ENCODE assay signal across 17 cellular contexts in genomic region chr1:13728104-13728503, GRCh38. TPM values are rescaled to one million over a fixed set of nuclear protein-coding genes. Genes with fewer than 3 reads are reported as not detected.
DNase-seq lines count a peak whose midpoint lies in the region; ATAC-seq, FAIRE-seq and TF ChIP-seq lines count a peak whose summit lies in the region.
"Had no signal": no experiment of that assay in that cellular context is flagged by ENCODE, and none has a peak within 500 bp of the region (broad histone marks: within the 10 kb centered on the region; RNA-seq: fewer than 3 reads in every experiment).

No MANE protein-coding gene starts in this region.

- peaks cover 84% of the 10 kb centered on the region for H3K4me1 Mint-ChIP-seq in activated T-cell treated with anti-CD3 and anti-CD28 coated beads, Interleukin-2, amount 50 U/mL, for 72 hours (ENCODE audit: low read depth)
- peaks cover 79% of the 10 kb centered on the region for H3K4me1 Mint-ChIP-seq in activated T-cell treated with anti-CD3 and anti-CD28 coated beads, Interleukin-2, amount 50 U/mL, for 4 hours (ENCODE audit: low read depth)
- peaks cover 32 to 46% of the 10 kb centered on the region in 2 donors for H3K4me1 Mint-ChIP-seq in effector memory CD8-positive, alpha-beta T cell (ENCODE audit: low read depth in 2 of 2)
- H3K4me1 Mint-ChIP-seq in stimulated activated memory B cell treated with anti-CD40 and anti-IgM and Interleukin-4, amounts not matched to agents 10 μg/mL and 1 μg/mL and 100 μg/mL, for 72 hours: peaks cover 89% of the 10 kb centered on the region

- H3K9me2 ChIP-seq in PC-3 (replicated peaks; ENCODE audit: low read length): no peaks in the 10 kb centered on the region

- peaks cover 2 to 7% of the 10 kb centered on the region in 2 donors for H3K36me3 Mint-ChIP-seq in activated T-cell treated with anti-CD3 and anti-CD28 coated beads, Interleukin-2, amount 50 U/mL, for 72 hours (ENCODE audit: insufficient read depth in 2 of 2)
- H3K36me3 Mint-ChIP-seq in activated T-cell treated with anti-CD3 and anti-CD28 coated beads, Interleukin-2, amount 50 U/mL, for 4 hours (ENCODE audit: insufficient read depth): peaks cover 8% of the 10 kb centered on the region
- H3K36me3 Mint-ChIP-seq in effector memory CD8-positive, alpha-beta T cell (ENCODE audit: insufficient read depth): peaks cover 12% of the 10 kb centered on the region
- H3K36me3 Mint-ChIP-seq in stimulated activated memory B cell treated with anti-CD40 and anti-IgM and Interleukin-4, amounts not matched to agents 10 μg/mL and 1 μg/mL and 100 μg/mL, for 72 hours: peaks cover 25% of the 10 kb centered on the region

- H3K4me2 ChIP-seq in PC-3 (ENCODE audit: low read length): no peak overlapping the region

- H3K27me3 ChIP-seq in PC-3 (ENCODE audit: low read length): no peaks in the 10 kb centered on the region
- H3K27me3 ChIP-seq: vagina had no signal

- no peak overlapping the region for H2AFZ ChIP-seq in PC-3 (ENCODE audit: low read length)

- no peak overlapping the region for H3K9ac ChIP-seq in kidney (ENCODE audit: low read length in 2 of 2)
- H3K9ac ChIP-seq in PC-3 (ENCODE audit: low read length): no peak overlapping the region

- POLR2A ChIA-PET in PC-3 (lab: Charles Lee; ENCODE audit: unreplicated experiment): interaction anchor here (0.7 kb wide), 1 partner anchor 64 kb away, joined by 3 read pairs; no protein-coding TSS in a partner anchor

- CTCF ChIA-PET in PC-3 (lab: Charles Lee): no interaction called here

- intact Hi-C loops in kidney (cut with DNase I) (no loop called here), PC-3 (cut with micrococcal nuclease) (loop anchor here (5.0 kb wide), 1 partner anchor 261 kb away; no protein-coding TSS in a partner anchor)

- H4K20me1 ChIP-seq in PC-3 (ENCODE audit: low read length): 0 out of 2 replicates have a peak, but pooled peaks cover 4% of the 10 kb centered on the region

- H3K27ac Mint-ChIP-seq in activated T-cell treated with anti-CD3 and anti-CD28 coated beads, Interleukin-2, amount 50 U/mL, for 72 hours: peak overlapping the region; percentile 81
- peak overlapping the region; percentile 45 to 97 for H3K27ac Mint-ChIP-seq in effector memory CD8-positive, alpha-beta T cell
- peak overlapping the region; percentile 93 for H3K27ac Mint-ChIP-seq in stimulated activated memory B cell treated with anti-CD40 and anti-IgM and Interleukin-4, amounts not matched to agents 10 μg/mL and 1 μg/mL and 100 μg/mL, for 72 hours
- H3K27ac Mint-ChIP-seq: T-helper 2 cell treated with Interferon-gamma antibody and Interleukin-4, amounts not matched to agents 5 μg/mL and 100 μg/mL, for 36 hours had no signal

- no peak for FAIRE-seq in kidney (lab: Jason Lieb, UNC)
- FAIRE-seq: frontal cortex had no signal

- ATAC-seq in activated T-cell treated with anti-CD3 and anti-CD28 coated beads, Interleukin-2, amount 50 U/mL, for 72 hours (replicated peaks in 1 of 2): no peak
- ATAC-seq in activated T-cell treated with anti-CD3 and anti-CD28 coated beads, Interleukin-2, amount 50 U/mL, for 4 hours: no peak
- ATAC-seq in effector memory CD8-positive, alpha-beta T cell (replicated peaks): no peak
- no peak for ATAC-seq in stimulated activated memory B cell treated with anti-CD40 and anti-IgM and Interleukin-4, amounts not matched to agents 10 μg/mL and 1 μg/mL and 100 μg/mL, for 72 hours
- no peak for ATAC-seq in PC-3
- ATAC-seq: left ventricle myocardium superior, Right ventricle myocardium inferior had no signal

- no TSS peak for BruUV-seq in PC-3 (replicated peaks; lab: Mats Ljungman, UMichigan)

- TF ChIP-seq CTCF in kidney (IDR thresholded peaks at IDR 0.05; ENCODE audit: borderline replicate concordance, extremely low read depth, insufficient read depth): no peak
- TF ChIP-seq CTCF in PC-3 (conservative IDR thresholded peaks at IDR 0.05; ENCODE audit: low read depth, low read length): no peak

- no peak overlapping the region for H3K27ac ChIP-seq in kidney (ENCODE audit: low read depth in 2 of 2, low read length in 2 of 2)
- H3K27ac ChIP-seq in PC-3 (ENCODE audit: low read length): no peak overlapping the region
- H3K27ac ChIP-seq: vagina had no signal

- 0 out of 2 replicates have a peak, but pooled peaks cover 5% of the 10 kb centered on the region for H3K79me2 ChIP-seq in PC-3 (ENCODE audit: low read length)

- no peak for DNase-seq in activated T-cell treated with anti-CD3 and anti-CD28 coated beads, Interleukin-2, amount 50 U/mL, for 72 hours
- no peak for DNase-seq in activated T-cell treated with anti-CD3 and anti-CD28 coated beads, Interleukin-2, amount 50 U/mL, for 4 hours
- peak; percentile 50 for DNase-seq in NCI-H82 (lab: John Stamatoyannopoulos, UW)
- no peak for DNase-seq in effector memory CD8-positive, alpha-beta T cell
- DNase-seq in kidney: no peak
- no peak for DNase-seq in superior temporal gyrus (ENCODE audit: extremely low spot score)
- no peak for DNase-seq in PC-3
- DNase-seq: activated CD4-positive, alpha-beta T cell treated with anti-CD3 and anti-CD28 coated beads for 1 hour; activated T-cell treated with anti-CD3 and anti-CD28 coated beads, Interleukin-2, amount 50 U/mL, for 1 hour; Caco-2; left ventricle myocardium superior; NCI-H1417 treated with DMSO at 0.1 percent for 48 hours had no signal

- no peak overlapping the region for H3K4me3 Mint-ChIP-seq in activated T-cell treated with anti-CD3 and anti-CD28 coated beads, Interleukin-2, amount 50 U/mL, for 72 hours
- H3K4me3 Mint-ChIP-seq in activated T-cell treated with anti-CD3 and anti-CD28 coated beads, Interleukin-2, amount 50 U/mL, for 4 hours: no peak overlapping the region
- H3K4me3 Mint-ChIP-seq in effector memory CD8-positive, alpha-beta T cell: no peak overlapping the region
- peak overlapping the region; percentile 36 for H3K4me3 Mint-ChIP-seq in stimulated activated memory B cell treated with anti-CD40 and anti-IgM and Interleukin-4, amounts not matched to agents 10 μg/mL and 1 μg/mL and 100 μg/mL, for 72 hours
- H3K4me3 Mint-ChIP-seq: T-helper 2 cell treated with Interferon-gamma antibody and Interleukin-4, amounts not matched to agents 5 μg/mL and 100 μg/mL, for 36 hours had no signal

- no peaks in the 10 kb centered on the region for H3K9me3 ChIP-seq in kidney (ENCODE audit: control insufficient read depth in 1 of 2, low read length in 2 of 2)
- no peaks in the 10 kb centered on the region for H3K9me3 ChIP-seq in PC-3 (ENCODE audit: low read length)
- H3K9me3 ChIP-seq: Caco-2, vagina had no signal

- no peaks in the 10 kb centered on the region for H3K4me1 ChIP-seq in kidney (ENCODE audit: control insufficient read depth in 1 of 2, insufficient read depth in 1 of 2, low read depth in 1 of 2, low read length in 2 of 2)
- no peaks in the 10 kb centered on the region for H3K4me1 ChIP-seq in PC-3 (ENCODE audit: insufficient read depth, low read length)
- H3K4me1 ChIP-seq: Caco-2, vagina had no signal

- no peaks in the 10 kb centered on the region for H3F3A ChIP-seq in PC-3 (ENCODE audit: low read length, unreplicated experiment)

- no peaks in the 10 kb centered on the region for H3K27me3 Mint-ChIP-seq in activated T-cell treated with anti-CD3 and anti-CD28 coated beads, Interleukin-2, amount 50 U/mL, for 72 hours (ENCODE audit: low read depth)
- no peaks in the 10 kb centered on the region for H3K27me3 Mint-ChIP-seq in activated T-cell treated with anti-CD3 and anti-CD28 coated beads, Interleukin-2, amount 50 U/mL, for 4 hours (ENCODE audit: low read depth)
- H3K27me3 Mint-ChIP-seq in effector memory CD8-positive, alpha-beta T cell: no peaks in the 10 kb centered on the region
- no peaks in the 10 kb centered on the region for H3K27me3 Mint-ChIP-seq in stimulated activated memory B cell treated with anti-CD40 and anti-IgM and Interleukin-4, amounts not matched to agents 10 μg/mL and 1 μg/mL and 100 μg/mL, for 72 hours

- H3K9me3 Mint-ChIP-seq in activated T-cell treated with anti-CD3 and anti-CD28 coated beads, Interleukin-2, amount 50 U/mL, for 72 hours: no peaks in the 10 kb centered on the region
- H3K9me3 Mint-ChIP-seq in activated T-cell treated with anti-CD3 and anti-CD28 coated beads, Interleukin-2, amount 50 U/mL, for 4 hours: no peaks in the 10 kb centered on the region
- H3K9me3 Mint-ChIP-seq in effector memory CD8-positive, alpha-beta T cell: no peaks in the 10 kb centered on the region
- H3K9me3 Mint-ChIP-seq in stimulated activated memory B cell treated with anti-CD40 and anti-IgM and Interleukin-4, amounts not matched to agents 10 μg/mL and 1 μg/mL and 100 μg/mL, for 72 hours: no peaks in the 10 kb centered on the region
- H3K9me3 Mint-ChIP-seq: T-helper 2 cell treated with Interferon-gamma antibody and Interleukin-4, amounts not matched to agents 5 μg/mL and 100 μg/mL, for 36 hours had no signal

- no peaks in the 10 kb centered on the region for H3K36me3 ChIP-seq in kidney (ENCODE audit: control insufficient read depth in 1 of 2, insufficient read depth in 2 of 2, low read length in 2 of 2)
- H3K36me3 ChIP-seq in PC-3 (ENCODE audit: low read depth, low read length): no peaks in the 10 kb centered on the region
- H3K36me3 ChIP-seq: vagina had no signal

- H3K4me3 ChIP-seq in kidney (ENCODE audit: low read length in 2 of 2) (no peak overlapping the region), PC-3 (ENCODE audit: low read length) (no peak overlapping the region)
- H3K4me3 ChIP-seq: vagina had no signal

RNA-seq across cellular contexts. Expression of gene PRDM2, which starts 28.1 kb away (rescaled TPM):
- total RNA-seq in activated T-cell treated with anti-CD3 and anti-CD28 coated beads, Interleukin-2, amount 50 U/mL, for 72 hours: 10 to 100 TPM; 61.9 to 65.8 TPM
- 10 to 100 TPM; 39.7 to 44.5 (median 43.2) TPM for total RNA-seq in activated T-cell treated with anti-CD3 and anti-CD28 coated beads, Interleukin-2, amount 50 U/mL, for 4 hours
- total RNA-seq in kidney: 42.6 TPM
- polyA plus RNA-seq in kidney (ENCODE audit: insufficient read depth, low read depth, low replicate concordance): 8.2 TPM
- total RNA-seq in PC-3 (2014; rRNA removed): 9.4 and 13.8 TPM in 2 replicates
